9 cellular contexts compared by ENCODE assay signal in genomic region chr12:11941601-11942360, GRCh38.
DNase-seq lines count a peak whose midpoint lies in the region; ATAC-seq and TF ChIP-seq lines count a peak whose summit lies in the region.
"Had no signal": no experiment of that assay in that cellular context is flagged by ENCODE, and none has a peak within 500 bp of the region (broad histone marks: within the 10 kb centered on the region; RNA-seq: fewer than 3 reads in every experiment).

No MANE protein-coding gene starts in this region.

- no peak overlapping the region for H3K27ac ChIP-seq in AG04450 (ENCODE audit: low read depth, low read length)

- ATAC-seq in HG03095 (IDR thresholded peaks at IDR 0.05; ENCODE audit: unreplicated experiment) (no peak), HG02885 (IDR thresholded peaks at IDR 0.05; ENCODE audit: poor library complexity, unreplicated experiment) (no peak)

- H3K4me3 ChIP-seq in AG04450 (ENCODE audit: low read depth, low read length) (no peak overlapping the region), astrocyte of the cerebellum (ENCODE audit: low read depth, low read length) (no peak overlapping the region)

- peaks cover 8% of the 10 kb centered on the region for H3K27me3 ChIP-seq in AG04450 (ENCODE audit: control insufficient read depth, insufficient read depth, low read length)

- POLR2A ChIA-PET in AG04450 (lab: Yijun Ruan, JAX): no interaction called here

- no peaks in the 10 kb centered on the region for H3K9me3 ChIP-seq in AG04450 (ENCODE audit: control insufficient read depth, insufficient read depth, low read length)

- no peak for TF ChIP-seq CTCF in AG04450 (IDR thresholded peaks at IDR 0.05; ENCODE audit: low read depth, low read length)
- TF ChIP-seq CTCF in astrocyte of the cerebellum (IDR thresholded peaks at IDR 0.05; ENCODE audit: low read depth, low read length, missing control alignments): no peak

- in situ Hi-C loops in astrocyte of the cerebellum (cut with HindIII; ENCODE audit: low sequenced_read_pairs): no loop called here

- CTCF ChIA-PET in AG04450 (lab: Charles Lee): no interaction called here

- DNase-seq in AG04450 (ENCODE audit: low read depth, low spot score) (peak; percentile 20), HK-2 (ENCODE audit: unreplicated experiment) (peak; percentile 11), astrocyte of the cerebellum (ENCODE audit: low read depth) (peak; percentile 93), iris pigment epithelial cell (ENCODE audit: low read depth) (peak; percentile 87), NCI-H774 (lab: John Stamatoyannopoulos, UW) (no peak), epidermal melanocyte (ENCODE audit: insufficient read length, low spot score) (no peak)
- DNase-seq: NCI-H510A treated with DMSO at 0.1 percent for 48 hours had no signal

Comparison
In these comparisons a context has a peak if more than half of its experiments do, and no peak if none do; other contexts are left out.
1. DNase-seq: peak in AG04450 (single experiment), HK-2 (single experiment), astrocyte of the cerebellum (single experiment) and iris pigment epithelial cell (single experiment); none in NCI-H774 (single experiment) and epidermal melanocyte (single experiment).